In the genomic region with DNA sequence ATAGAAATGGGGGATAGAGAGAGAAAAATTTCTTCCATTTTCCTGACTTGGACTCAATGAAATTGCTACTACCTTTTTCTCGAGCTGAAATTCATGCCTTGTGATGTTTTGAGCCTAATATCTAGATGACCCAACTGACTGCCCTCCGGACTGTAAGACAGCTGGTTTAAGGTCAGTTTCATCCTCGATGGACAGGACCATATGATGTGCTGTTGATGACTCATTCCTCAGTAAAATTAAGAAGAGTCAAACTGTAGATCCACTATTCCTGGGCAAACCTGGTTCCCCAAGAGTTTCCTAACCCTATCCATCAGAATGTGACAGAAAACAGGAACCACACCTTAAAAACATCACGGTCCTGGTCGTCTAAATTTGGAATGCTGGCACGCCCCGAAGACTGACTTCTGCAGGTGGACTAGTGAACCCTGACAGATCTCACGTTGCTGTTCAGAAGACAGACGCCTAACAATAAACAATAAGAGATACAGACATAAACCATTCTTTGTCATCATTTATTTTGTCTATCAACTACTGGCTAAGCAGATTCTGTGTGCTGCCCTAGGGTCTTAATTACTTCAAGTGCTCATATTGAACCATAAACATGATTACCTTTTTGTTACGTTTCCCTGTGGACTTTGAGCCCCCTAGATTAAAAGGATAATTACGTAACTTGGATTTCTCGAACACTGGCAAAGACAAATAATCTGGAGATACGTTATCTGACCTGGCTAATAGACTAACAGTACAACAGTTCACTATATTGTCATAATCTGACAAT, we compare ENCODE assay signal across 17 cellular contexts. TPM values are rescaled to one million over a fixed set of nuclear protein-coding genes. Genes with fewer than 3 reads are reported as not detected.
A peak's percentile ranks its signal among the peaks of the same experiment; 100 is the strongest.
DNase-seq lines count a peak whose midpoint lies in the region; ATAC-seq and TF ChIP-seq lines count a peak whose summit lies in the region.
"Had no signal": no experiment of that assay in that cellular context is flagged by ENCODE, and none has a peak within 500 bp of the region (broad histone marks: within the 10 kb centered on the region; RNA-seq: fewer than 3 reads in every experiment).

No MANE protein-coding gene starts in this region.

- no peaks in the 10 kb centered on the region for H3K36me3 Mint-ChIP-seq in CD8-positive, alpha-beta memory T cell
- peaks cover 8% of the 10 kb centered on the region for H3K36me3 Mint-ChIP-seq in effector memory CD8-positive, alpha-beta T cell (ENCODE audit: insufficient read depth)
- no peaks in the 10 kb centered on the region for H3K36me3 Mint-ChIP-seq in natural killer cell treated with Interleukin-12 subunit alpha and Interleukin-12 subunit beta and Interleukin-15 and Interleukin-18, amount 100 ng/mL, for 72 hours

- H2AFZ ChIP-seq in Loucy (ENCODE audit: low read length): no peak overlapping the region

- CTCF ChIA-PET in CD8-positive, alpha-beta memory T cell (lab: Charles Lee): interaction anchor here (1.2 to 3.0 kb wide), 2 partner anchors 38 to 40 kb away, joined by 3 to 13 read pairs; no protein-coding TSS in a partner anchor

- H3K4me3 Mint-ChIP-seq in CD8-positive, alpha-beta memory T cell: peak overlapping the region in 4 of 7 donors; percentile 78 to 85 (median 81)
- H3K4me3 Mint-ChIP-seq in effector memory CD8-positive, alpha-beta T cell: peak overlapping the region in 1 of 2 donors; percentile 84
- H3K4me3 Mint-ChIP-seq in natural killer cell treated with Interleukin-12 subunit alpha and Interleukin-12 subunit beta and Interleukin-15 and Interleukin-18, amount 100 ng/mL, for 72 hours: no peak overlapping the region

- H3K9me3 Mint-ChIP-seq in CD8-positive, alpha-beta memory T cell: no peaks in the 10 kb centered on the region
- H3K9me3 Mint-ChIP-seq in effector memory CD8-positive, alpha-beta T cell: no peaks in the 10 kb centered on the region
- H3K9me3 Mint-ChIP-seq in natural killer cell treated with Interleukin-12 subunit alpha and Interleukin-12 subunit beta and Interleukin-15 and Interleukin-18, amount 100 ng/mL, for 72 hours: no peaks in the 10 kb centered on the region

- H3K4me3 ChIP-seq in CD8-positive, alpha-beta memory T cell (ENCODE audit: low read length): no peak overlapping the region
- peak overlapping the region; percentile 58 for H3K4me3 ChIP-seq in Loucy (ENCODE audit: low read length, poor library complexity, severe bottlenecking)
- H3K4me3 ChIP-seq: esophagus muscularis mucosa, prostate gland had no signal

- H3K9ac ChIP-seq in Loucy (ENCODE audit: low read depth, low read length, poor library complexity, severe bottlenecking): peak overlapping the region; percentile 33

- POLR2A ChIA-PET in CD8-positive, alpha-beta memory T cell (lab: Charles Lee): interaction anchor here (0.7 kb wide), 3 partner anchors 34 to 40 kb away, joined by 3 to 4 read pairs (median 3); no protein-coding TSS in a partner anchor

- no peak overlapping the region for H3K27ac ChIP-seq in CD8-positive, alpha-beta memory T cell (ENCODE audit: low read depth, low read length)
- no peak overlapping the region for H3K27ac ChIP-seq in caudate nucleus (ENCODE audit: low read depth, low read length)
- H3K27ac ChIP-seq: esophagus muscularis mucosa, prostate gland had no signal

- H3K27me3 ChIP-seq in CD8-positive, alpha-beta memory T cell (ENCODE audit: insufficient read depth, low read length, poor library complexity, severe bottlenecking): no peaks in the 10 kb centered on the region
- H3K27me3 ChIP-seq in Loucy (ENCODE audit: insufficient read depth, low read length, poor library complexity, severe bottlenecking): no peaks in the 10 kb centered on the region
- H3K27me3 ChIP-seq: BE2C, esophagus muscularis mucosa had no signal

- peak overlapping the region; percentile 78 for H3K4me2 ChIP-seq in Loucy (ENCODE audit: low read depth, low read length, poor library complexity, severe bottlenecking)

- no peak for TF ChIP-seq CTCF in Loucy (conservative IDR thresholded peaks at IDR 0.05; ENCODE audit: low read length)

- H3K27me3 Mint-ChIP-seq in CD8-positive, alpha-beta memory T cell: peaks cover 0 to 3% of the 10 kb centered on the region in 2 donors
- no peaks in the 10 kb centered on the region for H3K27me3 Mint-ChIP-seq in effector memory CD8-positive, alpha-beta T cell
- H3K27me3 Mint-ChIP-seq in natural killer cell treated with Interleukin-12 subunit alpha and Interleukin-12 subunit beta and Interleukin-15 and Interleukin-18, amount 100 ng/mL, for 72 hours: peaks cover 0 to 4% of the 10 kb centered on the region in 2 donors
- H3K27me3 Mint-ChIP-seq: activated CD8-positive, alpha-beta T cell treated with anti-CD3 and anti-CD28 coated beads for 36 hours had no signal

- DNase-seq in CD8-positive, alpha-beta memory T cell: no peak
- no peak for DNase-seq in effector memory CD8-positive, alpha-beta T cell
- DNase-seq in natural killer cell treated with Interleukin-12 subunit alpha and Interleukin-12 subunit beta and Interleukin-15 and Interleukin-18, amount 100 ng/mL, for 72 hours (ENCODE audit: low spot score): no peak
- DNase-seq in caudate nucleus (lab: John Stamatoyannopoulos, UW) (no peak), medulla oblongata (ENCODE audit: extremely low spot score) (no peak)
- DNase-seq: BE2C, DMS79, H7, IMR-90, NCI-H510A treated with DMSO at 0.1 percent for 48 hours had no signal

- peaks cover 5% of the 10 kb centered on the region for H3K4me1 ChIP-seq in CD8-positive, alpha-beta memory T cell (ENCODE audit: insufficient read depth, low read length)
- H3K4me1 ChIP-seq in Loucy (ENCODE audit: insufficient read depth, low read length, poor library complexity, severe bottlenecking): peaks cover 54% of the 10 kb centered on the region
- H3K4me1 ChIP-seq: BE2C, esophagus muscularis mucosa, prostate gland had no signal

- no peaks in the 10 kb centered on the region for H3K36me3 ChIP-seq in CD8-positive, alpha-beta memory T cell (ENCODE audit: insufficient read depth, low read length)
- H3K36me3 ChIP-seq in Loucy (ENCODE audit: insufficient read depth, low read length): no peaks in the 10 kb centered on the region
- H3K36me3 ChIP-seq: BE2C, esophagus muscularis mucosa, prostate gland had no signal

- H3K27ac Mint-ChIP-seq in CD8-positive, alpha-beta memory T cell: peak overlapping the region; percentile 84 to 95 (median 88)
- H3K27ac Mint-ChIP-seq in effector memory CD8-positive, alpha-beta T cell: peak overlapping the region; percentile 91 to 94
- peak overlapping the region; percentile 57 to 66 for H3K27ac Mint-ChIP-seq in natural killer cell treated with Interleukin-12 subunit alpha and Interleukin-12 subunit beta and Interleukin-15 and Interleukin-18, amount 100 ng/mL, for 72 hours

- ATAC-seq in effector memory CD8-positive, alpha-beta T cell (replicated peaks): peak; percentile 35
- no peak for ATAC-seq in natural killer cell treated with Interleukin-12 subunit alpha and Interleukin-12 subunit beta and Interleukin-15 and Interleukin-18, amount 100 ng/mL, for 72 hours
- no peak for ATAC-seq in GM19023 (IDR thresholded peaks at IDR 0.05; ENCODE audit: unreplicated experiment)
- no peak for ATAC-seq in HG03045 (IDR thresholded peaks at IDR 0.05; ENCODE audit: unreplicated experiment)

- H3K79me2 ChIP-seq in Loucy (ENCODE audit: insufficient read depth, low read length): no peaks in the 10 kb centered on the region

- H4K20me1 ChIP-seq in Loucy (ENCODE audit: insufficient read depth, low read length, poor library complexity, severe bottlenecking): no peaks in the 10 kb centered on the region

- H3K9me2 ChIP-seq in Loucy (replicated peaks; ENCODE audit: low read depth, low read length): no peaks in the 10 kb centered on the region

- no peaks in the 10 kb centered on the region for H3K9me3 ChIP-seq in CD8-positive, alpha-beta memory T cell (ENCODE audit: low read length)
- no peaks in the 10 kb centered on the region for H3K9me3 ChIP-seq in Loucy (ENCODE audit: insufficient read depth, low read depth, low read length)
- H3K9me3 ChIP-seq: BE2C, esophagus muscularis mucosa, prostate gland had no signal

- H3F3A ChIP-seq in Loucy (ENCODE audit: low read depth): peaks cover 8% of the 10 kb centered on the region

- peaks cover 26 to 30% (median 29%) of the 10 kb centered on the region in 3 donors for H3K4me1 Mint-ChIP-seq in CD8-positive, alpha-beta memory T cell
- peaks cover 12 to 16% of the 10 kb centered on the region in 2 donors for H3K4me1 Mint-ChIP-seq in effector memory CD8-positive, alpha-beta T cell (ENCODE audit: low read depth in 2 of 2)
- H3K4me1 Mint-ChIP-seq in natural killer cell treated with Interleukin-12 subunit alpha and Interleukin-12 subunit beta and Interleukin-15 and Interleukin-18, amount 100 ng/mL, for 72 hours (ENCODE audit: low read depth in 2 of 2): peaks cover 20 to 23% of the 10 kb centered on the region in 2 donors

RNA-seq across cellular contexts. Expression of gene NOS2, which starts 45.1 kb away (rescaled TPM):
- under 1 TPM in 1 of 2 experiments, not detected in 1; 0.07 TPM for total RNA-seq in CD8-positive, alpha-beta memory T cell
- polyA plus RNA-seq in CD8-positive, alpha-beta memory T cell: not detected
- total RNA-seq in natural killer cell treated with Interleukin-12 subunit alpha and Interleukin-12 subunit beta and Interleukin-15 and Interleukin-18, amount 100 ng/mL, for 72 hours: not detected
- total RNA-seq: activated CD8-positive, alpha-beta T cell treated with anti-CD3 and anti-CD28 coated beads for 36 hours; activated T-helper 1 cell treated with anti-CD3 and anti-CD28 coated beads, Interleukin-12 subunit alpha, Interleukin-12 subunit beta, Interleukin-2, Interleukin-4 antibody, amounts not matched to agents 30 ng/mL and 10 ng/mL and 1 ng/mL, durations not matched to agents 14 hours and 24 hours and 36 hours had no signal
- polyA plus RNA-seq: IMR-90 had no signal

RNA-seq across cellular contexts. Expression of gene LYRM9, which starts 47.7 kb away (rescaled TPM):
- total RNA-seq in CD8-positive, alpha-beta memory T cell: 1 to 10 TPM; 2.5 to 3.4 TPM
- 11.1 TPM for polyA plus RNA-seq in CD8-positive, alpha-beta memory T cell
- total RNA-seq in natural killer cell treated with Interleukin-12 subunit alpha and Interleukin-12 subunit beta and Interleukin-15 and Interleukin-18, amount 100 ng/mL, for 72 hours: 1 to 10 TPM in 1 of 2 donors, under 1 TPM in 1; 0.78 to 2.0 TPM
